8 cellular contexts compared by ENCODE assay signal in the genomic region with DNA sequence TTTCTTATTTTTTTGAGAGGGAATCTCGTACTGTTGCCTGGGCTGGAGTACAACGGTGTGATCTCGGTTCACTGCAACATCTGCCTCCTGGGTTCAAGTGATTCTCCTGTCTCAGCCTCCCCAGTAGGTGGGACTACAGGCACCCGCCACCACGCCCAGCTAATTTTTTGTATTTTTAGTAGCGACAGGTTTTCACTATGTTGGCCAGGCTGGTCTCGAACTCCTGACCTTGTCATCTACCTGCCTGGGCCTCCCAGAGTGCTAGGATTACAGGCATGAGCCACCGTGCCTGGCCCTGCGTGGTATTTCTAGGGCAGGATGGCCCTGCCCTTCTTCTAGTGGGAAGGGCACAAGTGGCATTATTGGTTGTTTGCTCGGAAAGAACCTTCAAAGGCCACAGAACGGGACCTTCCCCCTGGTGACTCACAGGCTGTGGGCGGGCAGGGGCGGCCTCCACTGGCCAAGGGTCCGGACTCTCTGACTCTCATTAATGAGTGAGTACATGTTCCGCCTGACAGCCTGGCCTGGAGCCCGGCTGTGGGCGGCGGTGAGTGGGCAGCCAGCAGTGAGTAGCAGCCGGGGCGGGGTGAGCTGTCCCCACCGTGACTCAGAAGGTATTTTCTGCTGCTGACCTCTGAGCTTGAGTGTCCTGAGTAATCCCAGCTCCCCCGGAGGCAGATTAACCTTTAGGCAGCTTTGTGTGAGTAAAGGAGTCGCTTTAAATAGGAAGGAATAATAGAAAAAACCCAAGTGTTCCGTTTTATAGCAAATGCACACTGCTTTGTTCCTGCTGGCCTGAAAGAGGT. TPM values are rescaled to one million over a fixed set of nuclear protein-coding genes. Genes with fewer than 3 reads are reported as not detected.
A peak's percentile ranks its signal among the peaks of the same experiment; 100 is the strongest.
DNase-seq lines count a peak whose midpoint lies in the region; ATAC-seq and TF ChIP-seq lines count a peak whose summit lies in the region.

No MANE protein-coding gene starts in this region.

- CTCF ChIA-PET in T-cell (lab: Charles Lee) = no interaction called here

- H3K9me3 ChIP-seq in BLaER1 (no peaks in the 10 kb centered on the region), sigmoid colon (no peaks in the 10 kb centered on the region)

- in situ Hi-C loops in astrocyte of the cerebellum (cut with HindIII; ENCODE audit: low sequenced_read_pairs) = no loop called here

- H4K20me1 ChIP-seq in BLaER1 = peaks cover 93% of the 10 kb centered on the region

- peak overlapping the region; percentile 100 for H3K4me2 ChIP-seq in BLaER1

- H3K36me3 Mint-ChIP-seq in T-cell = no peaks in the 10 kb centered on the region

- intact Hi-C loops in sigmoid colon (cut with DNase I) = no loop called here

- TF ChIP-seq CTCF in astrocyte of the cerebellum (IDR thresholded peaks at IDR 0.05; ENCODE audit: low read depth, low read length, missing control alignments) (no peak), sigmoid colon (IDR thresholded peaks at IDR 0.05) (no peak)

- WGBS in sigmoid colon, 2 donors = 15 to 23% methylated on average over 24 of the region's 24 CpGs

- POLR2A ChIA-PET in T-cell (lab: Charles Lee) = no interaction called here

- H3K4me1 Mint-ChIP-seq in T-cell = peaks cover 29 to 65% (median 62%) of the 10 kb centered on the region in 3 donors

- peak overlapping the region; percentile 21 to 88 (median 43) for H3K4me3 Mint-ChIP-seq in T-cell

- H3K9ac ChIP-seq in BLaER1 = peak overlapping the region; percentile 97

- peaks cover 22% of the 10 kb centered on the region for H3K36me3 ChIP-seq in BLaER1
- no peaks in the 10 kb centered on the region for H3K36me3 ChIP-seq in sigmoid colon

- TF ChIP-seq POLR2A in GM19193 (IDR thresholded peaks at IDR 0.05; ENCODE audit: extremely low read depth, insufficient read depth, insufficient read length) = peak; percentile 43
- peak in 1 of 2 donors; percentile 43 for TF ChIP-seq POLR2A in sigmoid colon (IDR thresholded peaks at IDR 0.05)

- peaks cover 83% of the 10 kb centered on the region for H3K4me1 ChIP-seq in BLaER1
- peaks cover 0 to 85% (median 76%) of the 10 kb centered on the region in 4 donors for H3K4me1 ChIP-seq in sigmoid colon

- no peaks in the 10 kb centered on the region for H3K27me3 ChIP-seq in BLaER1
- no peaks in the 10 kb centered on the region for H3K27me3 ChIP-seq in sigmoid colon

- ATAC-seq in HG03521 (IDR thresholded peaks at IDR 0.05; ENCODE audit: unreplicated experiment) (peak; percentile 47), T-cell (replicated peaks in 1 of 4) (peak in 2 of 4 experiments; percentile 6), HG02623 (IDR thresholded peaks at IDR 0.05; ENCODE audit: unreplicated experiment) (no peak)

- H3K27ac ChIP-seq in BLaER1 (peak overlapping the region; percentile 98), sigmoid colon (peak overlapping the region; percentile 91 to 100 (median 97))

- DNase-seq in T-cell = peak in 28 of 34 experiments; percentile 15 to 73 (median 44)
- peak; percentile 78 for DNase-seq in astrocyte of the cerebellum (ENCODE audit: low read depth)
- DNase-seq in hepatic stellate cell (ENCODE audit: low spot score) = peak; percentile 94
- peak; percentile 97 for DNase-seq in sigmoid colon

- peak overlapping the region; percentile 39 to 70 for H3K27ac Mint-ChIP-seq in T-cell

- H3K9me3 Mint-ChIP-seq in T-cell = no peaks in the 10 kb centered on the region

- no peaks in the 10 kb centered on the region for H3K27me3 Mint-ChIP-seq in T-cell

- TF ChIP-seq EP300 in sigmoid colon (IDR thresholded peaks at IDR 0.05) = peak in 2 of 4 donors; percentile 26 to 73

- H3K4me3 ChIP-seq in BLaER1 = peak overlapping the region; percentile 84
- no peak overlapping the region for H3K4me3 ChIP-seq in astrocyte of the cerebellum (ENCODE audit: low read depth, low read length)
- peak overlapping the region in 2 of 4 donors; percentile 7 to 17 for H3K4me3 ChIP-seq in sigmoid colon

RNA-seq across cellular contexts. Expression of gene DOT1L, which starts 5.1 kb away (rescaled TPM):
- total RNA-seq in T-cell (10 to 100 TPM; 33.4 to 39.3 (median 38.4) TPM), sigmoid colon (1 to 10 TPM; 4.6 to 8.0 (median 6.3) TPM)
- polyA plus RNA-seq in sigmoid colon = 10 to 100 TPM in 2 of 3 donors, 1 to 10 TPM in 1; 6.9 to 26.0 (median 12.6) TPM

RNA-seq across cellular contexts. Expression of gene AP3D1, which starts 17.5 kb away (rescaled TPM):
- 10 to 100 TPM; 78.6 to 91.5 (median 86.7) TPM for total RNA-seq in T-cell
- total RNA-seq in sigmoid colon = 10 to 100 TPM; 43.1 to 83.1 (median 51.2) TPM
- polyA plus RNA-seq in sigmoid colon = 100 to 1,000 TPM in 1 of 3 donors, 10 to 100 TPM in 2; 47.4 to 127 (median 72.6) TPM

Comparison
In these comparisons a context has a peak if more than half of its experiments do, and no peak if none do; other contexts are left out.
1. DNase-seq: peak in every context shown above with its lines; median percentile 97 in sigmoid colon; 94 in hepatic stellate cell; 78 in astrocyte of the cerebellum; 44 in T-cell.